Comparison of ENCODE assay signal across 14 cellular contexts in the genomic region with DNA sequence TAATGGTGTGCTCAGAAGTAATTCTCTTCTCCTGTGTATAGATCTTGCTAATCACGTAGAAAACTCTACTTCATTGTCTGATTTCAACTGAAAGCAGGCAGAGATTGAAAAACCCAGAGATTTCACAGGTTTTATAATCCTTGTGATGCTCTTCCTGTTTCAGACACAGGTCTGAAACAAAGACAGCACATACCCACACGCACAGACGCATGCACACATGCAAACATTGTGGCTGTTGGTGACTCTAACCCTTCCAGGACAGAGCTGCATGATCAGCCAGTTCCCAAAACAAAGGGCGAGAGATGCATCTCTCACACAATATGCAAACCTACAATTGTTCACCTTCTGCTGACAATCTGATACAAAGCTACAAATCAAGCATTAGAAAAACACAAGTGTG. TPM values are rescaled to one million over a fixed set of nuclear protein-coding genes. Genes with fewer than 3 reads are reported as not detected.
A peak's percentile ranks its signal among the peaks of the same experiment; 100 is the strongest.
DNase-seq lines count a peak whose midpoint lies in the region; ATAC-seq and TF ChIP-seq lines count a peak whose summit lies in the region.
"Had no signal": no experiment of that assay in that cellular context is flagged by ENCODE, and none has a peak within 500 bp of the region (broad histone marks: within the 10 kb centered on the region; RNA-seq: fewer than 3 reads in every experiment).

No MANE protein-coding gene starts in this region.

- no peaks in the 10 kb centered on the region for H3K36me3 Mint-ChIP-seq in osteocyte (ENCODE audit: unreplicated experiment)
- H3K36me3 Mint-ChIP-seq in stimulated activated effector memory CD8-positive, alpha-beta T cell treated with anti-CD3 and anti-CD28 coated beads, Interleukin-12 subunit alpha, Interleukin-12 subunit beta, amount 100 ng/mL, for 72 hours: no peaks in the 10 kb centered on the region

- no peak overlapping the region for H3K4me3 Mint-ChIP-seq in osteocyte (ENCODE audit: unreplicated experiment)
- H3K4me3 Mint-ChIP-seq in stimulated activated effector memory CD8-positive, alpha-beta T cell treated with anti-CD3 and anti-CD28 coated beads, Interleukin-12 subunit alpha, Interleukin-12 subunit beta, amount 100 ng/mL, for 72 hours: no peak overlapping the region

- no peak for TF ChIP-seq CTCF in GM10266 (IDR thresholded peaks at IDR 0.05; ENCODE audit: control insufficient read depth, insufficient read depth, low read depth, missing control alignments)
- no peak for TF ChIP-seq CTCF in osteocyte (IDR thresholded peaks at IDR 0.05)

- ATAC-seq in GM19324 (IDR thresholded peaks at IDR 0.05; ENCODE audit: low FRiP score, unreplicated experiment) (peak; percentile 99), HG02588 (IDR thresholded peaks at IDR 0.05; ENCODE audit: unreplicated experiment) (peak; percentile 100), HG03280 (IDR thresholded peaks at IDR 0.05; ENCODE audit: unreplicated experiment) (peak; percentile 93)
- no peak for ATAC-seq in stimulated activated effector memory CD8-positive, alpha-beta T cell treated with anti-CD3 and anti-CD28 coated beads, Interleukin-12 subunit alpha, Interleukin-12 subunit beta, amount 100 ng/mL, for 72 hours
- ATAC-seq: A549, K562 had no signal

- DNase-seq in GM10266 (ENCODE audit: extremely low spot score) (peak; percentile 19), osteocyte (ENCODE audit: extremely low spot score, unreplicated experiment) (no peak), NCI-H524 (lab: John Stamatoyannopoulos, UW) (no peak), NCI-H187 (lab: John Stamatoyannopoulos, UW) (no peak)
- no peak for DNase-seq in stimulated activated effector memory CD8-positive, alpha-beta T cell treated with anti-CD3 and anti-CD28 coated beads, Interleukin-12 subunit alpha, Interleukin-12 subunit beta, amount 100 ng/mL, for 72 hours (ENCODE audit: low spot score in 2 of 2)
- DNase-seq: activated gamma-delta T cell treated with Interleukin-2 at 50 U/mL for 16 hours, DMS 273 treated with DMSO at 0.1 percent for 48 hours, islet precursor cell, NCI-H2107 had no signal

- H3K27ac Mint-ChIP-seq in osteocyte (ENCODE audit: unreplicated experiment): no peak overlapping the region
- no peak overlapping the region for H3K27ac Mint-ChIP-seq in stimulated activated effector memory CD8-positive, alpha-beta T cell treated with anti-CD3 and anti-CD28 coated beads, Interleukin-12 subunit alpha, Interleukin-12 subunit beta, amount 100 ng/mL, for 72 hours

- no peaks in the 10 kb centered on the region for H3K27me3 Mint-ChIP-seq in osteocyte (ENCODE audit: unreplicated experiment)

- H3K4me1 Mint-ChIP-seq in osteocyte (ENCODE audit: unreplicated experiment): peaks cover 2% of the 10 kb centered on the region
- H3K4me1 Mint-ChIP-seq in stimulated activated effector memory CD8-positive, alpha-beta T cell treated with anti-CD3 and anti-CD28 coated beads, Interleukin-12 subunit alpha, Interleukin-12 subunit beta, amount 100 ng/mL, for 72 hours: no peaks in the 10 kb centered on the region

- no peaks in the 10 kb centered on the region for H3K9me3 Mint-ChIP-seq in osteocyte (ENCODE audit: unreplicated experiment)
- H3K9me3 Mint-ChIP-seq in stimulated activated effector memory CD8-positive, alpha-beta T cell treated with anti-CD3 and anti-CD28 coated beads, Interleukin-12 subunit alpha, Interleukin-12 subunit beta, amount 100 ng/mL, for 72 hours: no peaks in the 10 kb centered on the region

RNA-seq across cellular contexts. Expression of gene TFEC, which starts 11.1 kb away (rescaled TPM):
- not detected in 2 replicates for total RNA-seq in osteocyte
- total RNA-seq: K562 had no signal
